13 cellular contexts compared by ENCODE assay signal in the genomic region with DNA sequence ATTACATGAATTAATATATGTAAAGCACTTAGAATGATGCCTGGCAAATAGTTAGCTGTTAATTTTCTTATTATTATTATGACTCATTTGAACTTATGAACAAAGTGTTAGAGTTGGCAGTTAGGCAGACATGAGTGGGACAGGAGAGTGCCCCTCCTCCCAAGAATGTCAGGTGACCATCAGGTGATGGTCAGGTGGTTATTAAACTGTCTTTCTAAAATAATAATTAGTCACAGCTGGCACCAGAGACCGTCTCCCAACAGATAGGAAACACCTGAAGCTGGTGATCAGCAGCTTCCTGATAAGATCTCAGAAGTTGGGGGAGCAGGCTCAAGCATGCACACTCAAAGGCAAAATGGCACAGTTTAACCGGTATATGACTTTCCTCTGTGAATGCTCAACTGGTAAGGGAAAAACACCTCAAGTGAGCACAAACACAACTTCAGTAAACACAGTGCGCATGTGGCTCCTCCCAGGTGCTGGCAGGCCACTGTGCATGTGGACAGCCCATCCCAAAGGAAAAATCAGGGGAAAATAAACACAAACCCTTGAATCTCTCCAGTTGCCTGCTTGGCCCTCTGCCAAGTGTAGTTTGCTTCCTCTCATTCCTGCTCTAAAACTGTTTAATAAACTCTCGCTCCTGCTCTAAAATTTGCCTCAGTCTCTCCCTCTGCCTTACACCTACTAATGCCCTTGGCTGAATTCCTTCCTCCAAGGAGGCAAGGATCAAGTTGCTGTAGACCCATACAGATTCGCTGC.
"Had no signal": no experiment of that assay in that cellular context is flagged by ENCODE, and none has a peak within 500 bp of the region (broad histone marks: within the 10 kb centered on the region; RNA-seq: fewer than 3 reads in every experiment).

No MANE protein-coding gene starts in this region.

- H3K4me3 Mint-ChIP-seq: activated CD8-positive, alpha-beta T cell treated with anti-CD3 and anti-CD28 coated beads for 36 hours; activated naive CD4-positive, alpha-beta T cell treated with anti-CD3 and anti-CD28 coated beads for 36 hours; naive thymus-derived CD4-positive, alpha-beta T cell had no signal

- H3K4me3 ChIP-seq: cardiac muscle cell, heart right ventricle, lower lobe of right lung, tibial nerve, vagina had no signal

- DNase-seq: activated CD4-positive, alpha-beta T cell treated with anti-CD3 and anti-CD28 coated beads for 4 hours; activated CD8-positive, alpha-beta memory T cell treated with anti-CD3 and anti-CD28 coated beads, Interleukin-2, amount 50 U/mL, for 48 hours; activated CD8-positive, alpha-beta T cell treated with anti-CD3 and anti-CD28 coated beads for 36 hours; activated naive CD4-positive, alpha-beta T cell treated with anti-CD3 and anti-CD28 coated beads for 36 hours; foreskin melanocyte; heart right ventricle; lower lobe of right lung; naive thymus-derived CD4-positive, alpha-beta T cell; stimulated activated CD4-positive, alpha-beta T cell treated with anti-CD3 and anti-CD28 coated beads, Interleukin-4, amount 100 ng/mL, for 4 hours; WERI-Rb-1 had no signal

- H3K27ac ChIP-seq: cardiac muscle cell, heart right ventricle, lower lobe of right lung, tibial nerve, vagina, WERI-Rb-1 had no signal

- H3K4me1 Mint-ChIP-seq: naive thymus-derived CD4-positive, alpha-beta T cell had no signal

- H3K27me3 Mint-ChIP-seq: activated CD8-positive, alpha-beta T cell treated with anti-CD3 and anti-CD28 coated beads for 36 hours had no signal

- H3K4me1 ChIP-seq: lower lobe of right lung, tibial nerve, vagina had no signal

- ATAC-seq: activated CD8-positive, alpha-beta T cell treated with anti-CD3 and anti-CD28 coated beads for 36 hours; lower lobe of right lung; naive thymus-derived CD4-positive, alpha-beta T cell had no signal

- H3K27me3 ChIP-seq: cardiac muscle cell, heart right ventricle, tibial nerve, vagina had no signal

- H3K9me3 ChIP-seq: lower lobe of right lung, vagina had no signal

- H3K36me3 ChIP-seq: cardiac muscle cell, tibial nerve, vagina, WERI-Rb-1 had no signal

- H3K27ac Mint-ChIP-seq: activated CD8-positive, alpha-beta T cell treated with anti-CD3 and anti-CD28 coated beads for 36 hours; activated naive CD4-positive, alpha-beta T cell treated with anti-CD3 and anti-CD28 coated beads for 36 hours; naive thymus-derived CD4-positive, alpha-beta T cell had no signal
